26 cellular contexts compared by ENCODE assay signal in genomic region chr2:98795903-98796676, GRCh38.
DNase-seq lines count a peak whose midpoint lies in the region; ATAC-seq and FAIRE-seq lines count a peak whose summit lies in the region.
"Had no signal": no experiment of that assay in that cellular context is flagged by ENCODE, and none has a peak within 500 bp of the region (broad histone marks: within the 10 kb centered on the region; RNA-seq: fewer than 3 reads in every experiment).

No MANE protein-coding gene starts in this region.

- H3K9me3 Mint-ChIP-seq in activated T-cell treated with anti-CD3 and anti-CD28 coated beads, Interleukin-2, amount 50 U/mL, for 24 hours = no peaks in the 10 kb centered on the region
- H3K9me3 Mint-ChIP-seq: activated naive CD4-positive, alpha-beta T cell treated with anti-CD3 and anti-CD28 coated beads, Interleukin-2, amount 50 U/mL, for 24 hours; activated T-helper 1 cell treated with anti-CD3 and anti-CD28 coated beads, Interleukin-12 subunit alpha, Interleukin-12 subunit beta, Interleukin-2, Interleukin-4 antibody, amounts not matched to agents 30 ng/mL and 10 ng/mL and 1 ng/mL, durations not matched to agents 14 hours and 24 hours and 36 hours had no signal

- ATAC-seq in left lobe of liver (peak; percentile 85), GM19351 (IDR thresholded peaks at IDR 0.05; ENCODE audit: unreplicated experiment) (no peak)
- ATAC-seq: gastroesophageal sphincter had no signal

- no peak overlapping the region for H3K4me3 Mint-ChIP-seq in activated T-cell treated with anti-CD3 and anti-CD28 coated beads, Interleukin-2, amount 50 U/mL, for 24 hours
- H3K4me3 Mint-ChIP-seq: activated naive CD4-positive, alpha-beta T cell treated with anti-CD3 and anti-CD28 coated beads, Interleukin-2, amount 50 U/mL, for 24 hours; activated T-helper 1 cell treated with anti-CD3 and anti-CD28 coated beads, Interleukin-12 subunit alpha, Interleukin-12 subunit beta, Interleukin-2, Interleukin-4 antibody, amounts not matched to agents 30 ng/mL and 10 ng/mL and 1 ng/mL, durations not matched to agents 14 hours and 24 hours and 36 hours had no signal

- FAIRE-seq in urothelium cell line (lab: Jason Lieb, UNC) = peak; percentile 37
- FAIRE-seq: GM19239, kidney, TTC549 had no signal

- H3K36me3 Mint-ChIP-seq in activated T-cell treated with anti-CD3 and anti-CD28 coated beads, Interleukin-2, amount 50 U/mL, for 24 hours (ENCODE audit: low read depth) = no peaks in the 10 kb centered on the region
- H3K36me3 Mint-ChIP-seq: activated naive CD4-positive, alpha-beta T cell treated with anti-CD3 and anti-CD28 coated beads, Interleukin-2, amount 50 U/mL, for 24 hours had no signal

- DNase-seq in DMS 273 (lab: John Stamatoyannopoulos, UW; ENCODE audit: unreplicated experiment) (peak; percentile 6), DMS 273 treated with DMSO at 0.1 percent for 48 hours (lab: John Stamatoyannopoulos, UW) (no peak), cerebellar cortex (ENCODE audit: low spot score) (peak; percentile 38), left lobe of liver (ENCODE audit: low spot score) (peak; percentile 69), urothelium cell line (ENCODE audit: low spot score) (no peak), NCI-H2107 (lab: John Stamatoyannopoulos, UW) (no peak)
- DNase-seq in activated T-cell treated with anti-CD3 and anti-CD28 coated beads, Interleukin-2, amount 50 U/mL, for 24 hours = no peak
- DNase-seq: activated CD4-positive, alpha-beta T cell treated with anti-CD3 and anti-CD28 coated beads for 48 hours; AML-193; central memory CD4-positive, alpha-beta T cell; effector memory CD4-positive, alpha-beta T cell; esophagus squamous epithelium; IMR-90; kidney; mammary epithelial cell; NCI-H1436 treated with DMSO at 0.1 percent for 48 hours; NCI-H526; spleen; stimulated activated CD4-positive, alpha-beta T cell treated with anti-CD3 and anti-CD28 coated beads, Interleukin-4, amount 100 ng/mL, for 1 hour; stimulated activated naive CD4-positive, alpha-beta T cell had no signal

- no peaks in the 10 kb centered on the region for H3K4me1 Mint-ChIP-seq in activated T-cell treated with anti-CD3 and anti-CD28 coated beads, Interleukin-2, amount 50 U/mL, for 24 hours (ENCODE audit: low read depth)
- H3K4me1 Mint-ChIP-seq: activated naive CD4-positive, alpha-beta T cell treated with anti-CD3 and anti-CD28 coated beads, Interleukin-2, amount 50 U/mL, for 24 hours had no signal

- H3K27me3 Mint-ChIP-seq in activated T-cell treated with anti-CD3 and anti-CD28 coated beads, Interleukin-2, amount 50 U/mL, for 24 hours = no peaks in the 10 kb centered on the region
- H3K27me3 Mint-ChIP-seq: activated naive CD4-positive, alpha-beta T cell treated with anti-CD3 and anti-CD28 coated beads, Interleukin-2, amount 50 U/mL, for 24 hours had no signal

- H3K27ac Mint-ChIP-seq in activated T-cell treated with anti-CD3 and anti-CD28 coated beads, Interleukin-2, amount 50 U/mL, for 24 hours = no peak overlapping the region
- H3K27ac Mint-ChIP-seq: activated naive CD4-positive, alpha-beta T cell treated with anti-CD3 and anti-CD28 coated beads, Interleukin-2, amount 50 U/mL, for 24 hours; activated T-helper 1 cell treated with anti-CD3 and anti-CD28 coated beads, Interleukin-12 subunit alpha, Interleukin-12 subunit beta, Interleukin-2, Interleukin-4 antibody, amounts not matched to agents 30 ng/mL and 10 ng/mL and 1 ng/mL, durations not matched to agents 14 hours and 24 hours and 36 hours had no signal

Comparison
In these comparisons a context has a peak if more than half of its experiments do, and no peak if none do; other contexts are left out.
1. DNase-seq: peak in DMS 273 (single experiment), cerebellar cortex (single experiment) and left lobe of liver (single experiment); none in DMS 273 treated with DMSO at 0.1 percent for 48 hours (single experiment), urothelium cell line (single experiment), NCI-H2107 (single experiment) and activated T-cell treated with anti-CD3 and anti-CD28 coated beads, Interleukin-2, amount 50 U/mL, for 24 hours (single experiment).